ENCODE assay signal across 26 cellular contexts in the genomic region with DNA sequence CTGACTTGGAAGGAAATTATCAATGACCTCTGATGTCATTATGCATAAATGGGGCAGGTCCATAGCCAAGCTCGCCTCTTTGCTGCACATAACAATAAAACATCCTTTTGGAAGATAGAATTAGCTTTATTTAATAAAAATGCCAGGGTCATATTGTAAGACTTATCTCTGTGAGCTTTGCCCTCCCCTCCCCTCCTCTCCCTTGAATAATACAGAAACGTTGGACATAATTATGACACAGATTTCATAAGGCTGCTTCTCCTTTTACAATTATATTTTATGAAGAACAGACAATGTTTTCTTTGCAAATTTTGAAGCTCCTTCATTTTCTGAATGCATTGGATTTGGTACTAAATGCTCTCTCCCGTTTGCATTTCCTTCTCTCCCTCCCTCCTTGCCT.
"Had no signal": no experiment of that assay in that cellular context is flagged by ENCODE, and none has a peak within 500 bp of the region (broad histone marks: within the 10 kb centered on the region; RNA-seq: fewer than 3 reads in every experiment).

No MANE protein-coding gene starts in this region.

- ATAC-seq: activated naive CD4-positive, alpha-beta T cell treated with anti-CD3 and anti-CD28 coated beads, Interleukin-2, amount 50 U/mL, for 72 hours; activated T-cell treated with anti-CD3 and anti-CD28 coated beads, Interleukin-2, amount 50 U/mL, for 4 hours; body of pancreas; PC-3; WTC11 had no signal

- H3K36me3 ChIP-seq: adrenal gland, colonic mucosa, Peyer's patch had no signal

- DNase-seq: activated CD4-positive, alpha-beta memory T cell treated with anti-CD3 and anti-CD28 coated beads for 36 hours; activated CD4-positive, alpha-beta T cell treated with anti-CD3 and anti-CD28 coated beads for 4 hours; activated CD4-positive, alpha-beta T cell treated with anti-CD3 and anti-CD28 coated beads, Interleukin-2, amount 50 U/mL, for 1 hour; activated CD4-positive, CD25-positive, alpha-beta regulatory T cell treated with anti-CD3 and anti-CD28 coated beads, Interleukin-2, amount 50 U/mL, for 72 hours; activated CD8-positive, alpha-beta memory T cell treated with anti-CD3 and anti-CD28 coated beads, Interleukin-2, amount 50 U/mL, for 4 hours; activated gamma-delta T cell treated with Interleukin-2 at 50 U/mL for 16 hours; activated naive CD4-positive, alpha-beta T cell treated with anti-CD3 and anti-CD28 coated beads for 36 hours; activated T-cell treated with anti-CD3 and anti-CD28 coated beads for 4 hours; activated T-cell treated with anti-CD3 and anti-CD28 coated beads, Interleukin-2, amount 50 U/mL, for 4 hours; body of pancreas; cerebellar nuclear complex; colonic mucosa; NCI-H1105; NCI-H1417 treated with DMSO at 0.1 percent for 48 hours; NCI-H510A treated with DMSO at 0.1 percent for 48 hours; NCI-H526 treated with DMSO at 0.1 percent for 48 hours; NCI-H774; PC-3; Peyer's patch; RPMI8226; SHP77 treated with DMSO at 0.1 percent for 48 hours had no signal

- H3K4me1 ChIP-seq: body of pancreas, colonic mucosa had no signal

- H3K9me3 ChIP-seq: adrenal gland, body of pancreas, colonic mucosa, Peyer's patch had no signal

- H3K27ac ChIP-seq: body of pancreas, colonic mucosa, Peyer's patch had no signal

- H3K4me3 ChIP-seq: adrenal gland, body of pancreas, colonic mucosa, Peyer's patch had no signal

- H3K27me3 ChIP-seq: adrenal gland, body of pancreas, colonic mucosa, Peyer's patch had no signal

- FAIRE-seq: bronchial epithelial cell, TTC549 had no signal
